Comparison of ENCODE assay signal across 24 cellular contexts in the genomic region with DNA sequence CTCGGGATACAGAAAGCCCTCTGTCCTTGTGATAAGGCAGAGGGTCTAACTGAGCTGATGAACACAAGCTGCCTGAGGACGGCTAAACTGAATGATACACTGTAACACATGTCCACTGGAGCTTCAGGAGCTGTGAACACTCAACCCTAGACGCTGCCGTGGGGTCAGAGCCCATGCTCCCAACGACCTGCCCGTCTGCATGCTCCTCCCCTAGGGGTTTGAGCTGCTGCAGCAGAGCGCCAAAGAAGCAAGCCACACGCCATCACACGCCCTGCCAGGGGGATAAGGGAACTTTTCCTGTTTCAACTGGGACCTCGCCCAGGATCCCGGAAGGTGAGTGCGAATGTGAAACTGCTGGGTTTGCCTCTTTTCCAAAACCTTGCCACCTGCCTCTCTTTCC.
"Had no signal": no experiment of that assay in that cellular context is flagged by ENCODE, and none has a peak within 500 bp of the region (broad histone marks: within the 10 kb centered on the region; RNA-seq: fewer than 3 reads in every experiment).

No MANE protein-coding gene starts in this region.

- H3K4me1 ChIP-seq: left ventricle myocardium inferior, neural progenitor cell, prostate gland, thyroid gland, transverse colon, upper lobe of left lung, vagina had no signal

- H3K27me3 ChIP-seq: neural progenitor cell, ovary, thyroid gland, transverse colon, upper lobe of left lung, vagina had no signal

- ATAC-seq: natural killer cell; sciatic nerve; stimulated activated effector memory CD8-positive, alpha-beta T cell treated with anti-CD3 and anti-CD28 coated beads, Interleukin-12 subunit alpha, Interleukin-12 subunit beta, amount 100 ng/mL, for 72 hours; stimulated activated naive CD8-positive, alpha-beta T cell treated with anti-CD3 and anti-CD28 coated beads, Interleukin-15, amount 100 ng/mL, for 72 hours had no signal

- DNase-seq: hippocampal formation; immature natural killer cell; left ventricle myocardium inferior; mesendoderm; naive B cell; natural killer cell; nephron progenitor cell; ovary; retina; right cardiac atrium; stimulated activated CD4-positive, alpha-beta T cell treated with anti-CD3 and anti-CD28 coated beads, Interleukin-4, amount 100 ng/mL, for 24 hours; stimulated activated naive CD4-positive, alpha-beta T cell; stimulated activated naive CD8-positive, alpha-beta T cell treated with anti-CD3 and anti-CD28 coated beads, Interleukin-15, amount 100 ng/mL, for 72 hours; substantia nigra; thyroid gland; transverse colon had no signal

- H2AFZ ChIP-seq: neural progenitor cell had no signal

- H3K4me3 ChIP-seq: left ventricle myocardium inferior, lung, neural progenitor cell, ovary, prostate gland, skin epidermis, thyroid gland, transverse colon, upper lobe of left lung, vagina had no signal

- H3K36me3 ChIP-seq: left ventricle myocardium inferior, neural progenitor cell, ovary, prostate gland, thyroid gland, transverse colon, upper lobe of left lung, vagina had no signal

- H3K9ac ChIP-seq: neural progenitor cell had no signal

- H3K4me2 ChIP-seq: neural progenitor cell had no signal

- H3K9me3 ChIP-seq: left ventricle myocardium inferior, ovary, prostate gland, thyroid gland, transverse colon, upper lobe of left lung, vagina had no signal

- H3K27ac ChIP-seq: left ventricle myocardium inferior, neural progenitor cell, ovary, prostate gland, skin epidermis, thyroid gland, transverse colon, upper lobe of left lung, vagina had no signal
